Comparison of ENCODE assay signal across 1 cellular context in genomic region chr1:75672528-75673393, GRCh38.
TF ChIP-seq lines count a peak whose summit lies in the region.

No MANE protein-coding gene starts in this region.

TF ChIP-seq in H1, 55 proteins besides CTCF, POLR2A, EP300 and RAD21:
- TF ChIP-seq BRCA1 (IDR thresholded peaks at IDR 0.05; ENCODE audit: low read depth, low read length) (no peak), CBX8 (IDR thresholded peaks at IDR 0.05; ENCODE audit: borderline replicate concordance, low read depth, low read length) (no peak), RNF2 (IDR thresholded peaks at IDR 0.05; ENCODE audit: borderline replicate concordance, low read depth, low read length, missing control alignments, poor library complexity, severe bottlenecking) (no peak), CBX5 (IDR thresholded peaks at IDR 0.05; ENCODE audit: low read depth, low read length) (no peak), KDM5A (IDR thresholded peaks at IDR 0.05; ENCODE audit: low read length) (no peak), JUND (IDR thresholded peaks at IDR 0.05; ENCODE audit: low read length) (peak; percentile 49; the same call in 1 of the 2 replicates), SAP30 (IDR thresholded peaks at IDR 0.05; ENCODE audit: insufficient read depth, insufficient replicate concordance, low read length) (no peak), KDM4A (IDR thresholded peaks at IDR 0.05; ENCODE audit: low read depth, low read length, severe bottlenecking) (peak; percentile 9), ATF3 (IDR thresholded peaks at IDR 0.05; ENCODE audit: insufficient read depth, low read depth, low read length) (no peak), CHD7 (IDR thresholded peaks at IDR 0.05; ENCODE audit: insufficient replicate concordance, low read length) (no peak), TAF7 (optimal IDR thresholded peaks at IDR 0.05; ENCODE audit: borderline replicate concordance, low read depth, low read length) (no peak), SP2 (IDR thresholded peaks at IDR 0.05; ENCODE audit: low read length) (no peak), TEAD4 (IDR thresholded peaks at IDR 0.05; ENCODE audit: low read depth, low read length) (peak; percentile 74), SIRT6 (IDR thresholded peaks at IDR 0.05; ENCODE audit: low read length) (no peak), BCL11A (IDR thresholded peaks at IDR 0.05; ENCODE audit: low read depth in 2 of 2, low read length in 2 of 2) (no peak), FOSL1 (IDR thresholded peaks at IDR 0.05; ENCODE audit: insufficient read depth, low read depth, low read length) (no peak), TAF1 (IDR thresholded peaks at IDR 0.05; ENCODE audit: low read depth, low read length) (peak; percentile 54; the same call in 1 of the 2 replicates), POLR2AphosphoS5 (IDR thresholded peaks at IDR 0.05; ENCODE audit: low read depth, low read length) (no peak), SRF (IDR thresholded peaks at IDR 0.05; ENCODE audit: low read depth, low read length) (no peak), BACH1 (IDR thresholded peaks at IDR 0.05; ENCODE audit: low read length) (peak; percentile 99), ASH2L (IDR thresholded peaks at IDR 0.05; ENCODE audit: low read length) (peak; percentile 45), SIX5 (IDR thresholded peaks at IDR 0.05; ENCODE audit: low read depth, low read length) (no peak), CTBP2 (IDR thresholded peaks at IDR 0.05; ENCODE audit: borderline replicate concordance, insufficient read depth, insufficient read length, low read length) (no peak), GTF2F1 (IDR thresholded peaks at IDR 0.05; ENCODE audit: borderline replicate concordance, low read depth, low read length) (no peak), USF2 (IDR thresholded peaks at IDR 0.05; ENCODE audit: low read length) (no peak), MAFK (IDR thresholded peaks at IDR 0.05; ENCODE audit: low read depth, low read length) (peak; percentile 96), CEBPB (IDR thresholded peaks at IDR 0.05; ENCODE audit: low read depth, low read length) (no peak), YY1 (IDR thresholded peaks at IDR 0.05; ENCODE audit: low read depth, low read length) (peak; percentile 33; the same call in 1 of the 2 replicates), EGR1 (IDR thresholded peaks at IDR 0.05; ENCODE audit: borderline replicate concordance, low read depth, low read length) (no peak), CHD2 (IDR thresholded peaks at IDR 0.05; ENCODE audit: low read length) (no peak)
